ENCODE assay signal across 8 cellular contexts in the genomic region with DNA sequence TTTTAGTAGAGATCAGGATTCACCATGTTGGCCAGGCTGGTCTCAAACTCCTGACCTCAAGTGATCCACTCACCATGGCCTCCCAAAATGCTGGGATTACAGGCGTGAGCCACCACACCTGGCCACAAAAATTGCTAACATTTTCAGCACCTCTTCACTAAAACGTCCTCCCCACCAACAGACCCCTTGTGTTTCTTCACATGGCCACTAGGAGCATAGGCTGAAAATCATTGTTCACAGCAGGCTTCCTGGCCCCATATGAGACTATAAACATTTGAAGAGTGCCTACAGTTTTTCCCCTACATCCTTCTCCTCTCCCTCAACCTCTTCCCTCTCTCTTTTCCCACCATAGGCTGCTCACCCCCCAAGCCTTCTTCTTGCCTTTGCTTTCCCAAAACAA. TPM values are rescaled to one million over a fixed set of nuclear protein-coding genes. Genes with fewer than 3 reads are reported as not detected.
DNase-seq lines count a peak whose midpoint lies in the region; ATAC-seq and FAIRE-seq lines count a peak whose summit lies in the region.

No MANE protein-coding gene starts in this region.

- peaks cover 0 to 1% (median 0%) of the 10 kb centered on the region in 8 donors for H3K9me3 Mint-ChIP-seq in CD4-positive, alpha-beta memory T cell

- FAIRE-seq in GM19239 (lab: Jason Lieb, UNC) = peak; percentile 61

- no peaks in the 10 kb centered on the region for H3K4me1 Mint-ChIP-seq in CD4-positive, alpha-beta memory T cell

- no peak overlapping the region for H3K27ac ChIP-seq in CD4-positive, alpha-beta memory T cell (ENCODE audit: low read depth, low read length)

- ATAC-seq in left colon = no peak
- no peak for ATAC-seq in HG02798 (IDR thresholded peaks at IDR 0.05; ENCODE audit: poor library complexity, unreplicated experiment)
- no peak for ATAC-seq in HG02884 (IDR thresholded peaks at IDR 0.05; ENCODE audit: unreplicated experiment)

- peaks cover 0 to 2% of the 10 kb centered on the region in 2 donors for H3K27me3 Mint-ChIP-seq in CD4-positive, alpha-beta memory T cell

- CTCF ChIA-PET in CD4-positive, alpha-beta memory T cell (lab: Charles Lee; ENCODE audit: partially characterized antibody) = no interaction called here

- no peak overlapping the region for H3K4me3 Mint-ChIP-seq in CD4-positive, alpha-beta memory T cell

- no peaks in the 10 kb centered on the region for H3K36me3 ChIP-seq in CD4-positive, alpha-beta memory T cell (ENCODE audit: insufficient read depth, low read length)

- no peaks in the 10 kb centered on the region for H3K9me3 ChIP-seq in CD4-positive, alpha-beta memory T cell (ENCODE audit: control insufficient read depth in 1 of 2, low read length in 2 of 2)

- no peaks in the 10 kb centered on the region for H3K27me3 ChIP-seq in CD4-positive, alpha-beta memory T cell (ENCODE audit: insufficient read depth, low read length)

- no peaks in the 10 kb centered on the region for H3K36me3 Mint-ChIP-seq in CD4-positive, alpha-beta memory T cell

- DNase-seq in CD4-positive, alpha-beta memory T cell = peak in 4 of 5 donors; percentile 4 to 10 (median 8)
- DNase-seq in GM19239 (ENCODE audit: insufficient read length, low spot score) (peak; percentile 25), SW480 (ENCODE audit: low spot score) (peak; percentile 26), iris pigment epithelial cell (ENCODE audit: low read depth) (peak; percentile 19), NCI-H2081 treated with DMSO at 0.1 percent for 48 hours (lab: John Stamatoyannopoulos, UW) (no peak), left colon (no peak)

- intact Hi-C loops in CD4-positive, alpha-beta memory T cell (cut with micrococcal nuclease) = no loop called here
- intact Hi-C loops in left colon (cut with DNase I, micrococcal nuclease) = no loop called here

- POLR2A ChIA-PET in CD4-positive, alpha-beta memory T cell (lab: Charles Lee; ENCODE audit: partially characterized antibody) = no interaction called here

- H3K4me3 ChIP-seq in CD4-positive, alpha-beta memory T cell (ENCODE audit: low read length in 2 of 2) = no peak overlapping the region

- H3K27ac Mint-ChIP-seq in CD4-positive, alpha-beta memory T cell = no peak overlapping the region

- no peaks in the 10 kb centered on the region for H3K4me1 ChIP-seq in CD4-positive, alpha-beta memory T cell (ENCODE audit: insufficient read depth, low read length)

RNA-seq across cellular contexts. Expression of gene SFPQ, which starts 28.0 kb away (rescaled TPM):
- 100 to 1,000 TPM; 321 to 334 TPM for total RNA-seq in CD4-positive, alpha-beta memory T cell
- polyA plus RNA-seq in CD4-positive, alpha-beta memory T cell = 100 to 1,000 TPM in 1 of 2 donors, 10 to 100 TPM in 1; 63.3 to 154 TPM
- 100 to 1,000 TPM; 139 to 170 TPM for total RNA-seq in left colon

RNA-seq across cellular contexts. Expression of gene ZMYM4, which starts 47.5 kb away (rescaled TPM):
- total RNA-seq in CD4-positive, alpha-beta memory T cell = 10 to 100 TPM; 41.8 to 41.9 TPM
- polyA plus RNA-seq in CD4-positive, alpha-beta memory T cell = 10 to 100 TPM; 13.8 to 27.2 TPM
- total RNA-seq in left colon = 10 to 100 TPM; 27.6 to 31.7 TPM

Comparison
In these comparisons a context has a peak if more than half of its experiments do, and no peak if none do; other contexts are left out.
1. DNase-seq: peak in CD4-positive, alpha-beta memory T cell (4 of 5), GM19239 (single experiment), SW480 (single experiment) and iris pigment epithelial cell (single experiment); none in NCI-H2081 treated with DMSO at 0.1 percent for 48 hours (single experiment) and left colon (0 of 2).